10 cellular contexts compared by ENCODE assay signal in the genomic region with DNA sequence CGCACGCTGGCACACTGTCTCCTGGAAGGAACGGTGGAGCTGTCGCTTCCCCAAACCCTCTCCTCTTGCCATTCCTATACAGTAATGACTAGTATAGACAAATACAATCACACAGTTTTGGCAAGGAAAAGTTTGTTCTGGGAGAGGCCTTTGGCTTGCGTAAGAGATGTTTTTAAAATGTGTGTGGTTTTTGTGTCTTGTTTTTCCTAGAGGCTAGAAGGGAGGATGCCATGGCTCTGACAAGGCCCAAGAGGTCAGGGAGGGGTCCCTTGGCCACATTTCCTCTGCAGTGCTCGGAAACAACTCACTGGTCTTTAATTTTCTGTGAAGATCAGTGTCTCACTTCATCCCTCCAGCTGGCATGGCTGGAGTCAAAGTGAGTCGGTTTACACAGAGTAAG.
A peak's percentile ranks its signal among the peaks of the same experiment; 100 is the strongest.
DNase-seq lines count a peak whose midpoint lies in the region; ATAC-seq and TF ChIP-seq lines count a peak whose summit lies in the region.
"Had no signal": no experiment of that assay in that cellular context is flagged by ENCODE, and none has a peak within 500 bp of the region (broad histone marks: within the 10 kb centered on the region; RNA-seq: fewer than 3 reads in every experiment).

No MANE protein-coding gene starts in this region.

- TF ChIP-seq CTCF in lower lobe of right lung (IDR thresholded peaks at IDR 0.05) = no peak
- TF ChIP-seq CTCF in tibial nerve (IDR thresholded peaks at IDR 0.05) = peak in 1 of 5 experiments; percentile 16

- no peaks in the 10 kb centered on the region for H3K36me3 Mint-ChIP-seq in activated CD8-positive, alpha-beta memory T cell treated with anti-CD3 and anti-CD28 coated beads, Interleukin-2, amount 10 ng/mL, durations not matched to agents 7 days and 5 days
- H3K36me3 Mint-ChIP-seq in T-helper 17 cell (ENCODE audit: low read depth) = peaks cover 2% of the 10 kb centered on the region
- no peaks in the 10 kb centered on the region for H3K36me3 Mint-ChIP-seq in activated naive CD4-positive, alpha-beta T cell treated with anti-CD3 and anti-CD28 coated beads, Interleukin-2, amount 50 U/mL, for 72 hours

- H3K4me1 Mint-ChIP-seq in activated CD8-positive, alpha-beta memory T cell treated with anti-CD3 and anti-CD28 coated beads, Interleukin-2, amount 10 ng/mL, durations not matched to agents 7 days and 5 days = peaks cover 6% of the 10 kb centered on the region
- H3K4me1 Mint-ChIP-seq in T-helper 17 cell = peaks cover 6% of the 10 kb centered on the region

- H3K4me1 ChIP-seq in lower lobe of right lung = peaks cover 64% of the 10 kb centered on the region
- H3K4me1 ChIP-seq in tibial nerve = peaks cover 0 to 68% (median 18%) of the 10 kb centered on the region in 4 donors

- H3K27me3 Mint-ChIP-seq in activated CD8-positive, alpha-beta memory T cell treated with anti-CD3 and anti-CD28 coated beads, Interleukin-2, amount 10 ng/mL, durations not matched to agents 7 days and 5 days = peaks cover 71% of the 10 kb centered on the region
- H3K27me3 Mint-ChIP-seq in T-helper 17 cell = peaks cover 25% of the 10 kb centered on the region

- intact Hi-C loops in lower lobe of right lung (cut with DNase I) = no loop called here

- no peak for TF ChIP-seq POLR2A in tibial nerve (IDR thresholded peaks at IDR 0.05)

- H3K4me3 ChIP-seq in lower lobe of right lung (no peak overlapping the region), tibial nerve (no peak overlapping the region)

- peak in 1 of 2 donors; percentile 96 for TF ChIP-seq EP300 in tibial nerve (IDR thresholded peaks at IDR 0.05)

- H3K27ac ChIP-seq in lower lobe of right lung (peak overlapping the region; percentile 81), tibial nerve (peak overlapping the region in 2 of 4 donors; percentile 53 to 89)

- H3K4me3 Mint-ChIP-seq in activated CD8-positive, alpha-beta memory T cell treated with anti-CD3 and anti-CD28 coated beads, Interleukin-2, amount 10 ng/mL, durations not matched to agents 7 days and 5 days = no peak overlapping the region
- H3K4me3 Mint-ChIP-seq in T-helper 17 cell = no peak overlapping the region

- DNase-seq in M059J (ENCODE audit: low read depth) (peak; percentile 96), dedifferentiated amniotic fluid mesenchymal stem cell (ENCODE audit: extremely low spot score) (peak; percentile 91), lower lobe of right lung (no peak), tibial nerve (ENCODE audit: low spot score in 2 of 2) (peak; percentile 74 to 76), T-helper 17 cell (no peak)
- DNase-seq in activated CD8-positive, alpha-beta memory T cell treated with anti-CD3 and anti-CD28 coated beads, Interleukin-2, amount 10 ng/mL, durations not matched to agents 7 days and 5 days = no peak
- DNase-seq in stimulated activated naive CD8-positive, alpha-beta T cell treated with anti-CD3 and anti-CD28 coated beads, Interleukin-15, Interleukin-2, amounts not matched to agents 100 U/mL and 50 U/mL, for 24 hours = no peak
- DNase-seq in activated naive CD4-positive, alpha-beta T cell treated with anti-CD3 and anti-CD28 coated beads, Interleukin-2, amount 50 U/mL, for 72 hours (ENCODE audit: low spot score in 2 of 2) = no peak
- DNase-seq: activated CD4-positive, alpha-beta T cell treated with anti-CD3 and anti-CD28 coated beads for 1 hour had no signal

- no peak overlapping the region for H3K27ac Mint-ChIP-seq in activated CD8-positive, alpha-beta memory T cell treated with anti-CD3 and anti-CD28 coated beads, Interleukin-2, amount 10 ng/mL, durations not matched to agents 7 days and 5 days
- H3K27ac Mint-ChIP-seq in T-helper 17 cell = no peak overlapping the region
- no peak overlapping the region for H3K27ac Mint-ChIP-seq in activated naive CD4-positive, alpha-beta T cell treated with anti-CD3 and anti-CD28 coated beads, Interleukin-2, amount 50 U/mL, for 72 hours

- 40 to 49% methylated on average over 7 of the region's 7 CpGs for WGBS in tibial nerve, 2 donors

- H3K36me3 ChIP-seq in lower lobe of right lung (no peaks in the 10 kb centered on the region), tibial nerve (no peaks in the 10 kb centered on the region)

- H3K9me3 Mint-ChIP-seq in activated CD8-positive, alpha-beta memory T cell treated with anti-CD3 and anti-CD28 coated beads, Interleukin-2, amount 10 ng/mL, durations not matched to agents 7 days and 5 days (ENCODE audit: low read depth) = no peaks in the 10 kb centered on the region
- no peaks in the 10 kb centered on the region for H3K9me3 Mint-ChIP-seq in activated naive CD4-positive, alpha-beta T cell treated with anti-CD3 and anti-CD28 coated beads, Interleukin-2, amount 50 U/mL, for 72 hours

- peak; percentile 62 to 75 for ATAC-seq in lower lobe of right lung
- ATAC-seq in activated CD8-positive, alpha-beta memory T cell treated with anti-CD3 and anti-CD28 coated beads, Interleukin-2, amount 10 ng/mL, durations not matched to agents 7 days and 5 days = no peak
- ATAC-seq in T-helper 17 cell = no peak
- no peak for ATAC-seq in stimulated activated naive CD8-positive, alpha-beta T cell treated with anti-CD3 and anti-CD28 coated beads, Interleukin-15, Interleukin-2, amounts not matched to agents 100 U/mL and 50 U/mL, for 24 hours
- no peak for ATAC-seq in activated naive CD4-positive, alpha-beta T cell treated with anti-CD3 and anti-CD28 coated beads, Interleukin-2, amount 50 U/mL, for 72 hours
- ATAC-seq: HCT116 had no signal

- H3K9me3 ChIP-seq in lower lobe of right lung (no peaks in the 10 kb centered on the region), tibial nerve (no peaks in the 10 kb centered on the region), T-helper 17 cell (ENCODE audit: control insufficient read depth, low read length, poor library complexity, severe bottlenecking) (no peaks in the 10 kb centered on the region)

- H3K27me3 ChIP-seq in lower lobe of right lung (ENCODE audit: low read depth) = no peaks in the 10 kb centered on the region
- H3K27me3 ChIP-seq in tibial nerve = no peaks in the 10 kb centered on the region

- CTCF ChIA-PET in activated CD8-positive, alpha-beta memory T cell treated with anti-CD3 and anti-CD28 coated beads, Interleukin-2, amount 10 ng/mL, durations not matched to agents 7 days and 5 days (lab: Charles Lee) = no interaction called here

Comparison
In these comparisons a context has a peak if more than half of its experiments do, and no peak if none do; other contexts are left out.
1. DNase-seq: peak in M059J (single experiment), dedifferentiated amniotic fluid mesenchymal stem cell (single experiment) and tibial nerve (2 of 2); none in lower lobe of right lung (single experiment), activated CD8-positive, alpha-beta memory T cell treated with anti-CD3 and anti-CD28 coated beads, Interleukin-2, amount 10 ng/mL, durations not matched to agents 7 days and 5 days (single experiment), T-helper 17 cell (0 of 3), stimulated activated naive CD8-positive, alpha-beta T cell treated with anti-CD3 and anti-CD28 coated beads, Interleukin-15, Interleukin-2, amounts not matched to agents 100 U/mL and 50 U/mL, for 24 hours (single experiment) and activated naive CD4-positive, alpha-beta T cell treated with anti-CD3 and anti-CD28 coated beads, Interleukin-2, amount 50 U/mL, for 72 hours (0 of 2).
2. ATAC-seq: peak in lower lobe of right lung (2 of 2); none in activated CD8-positive, alpha-beta memory T cell treated with anti-CD3 and anti-CD28 coated beads, Interleukin-2, amount 10 ng/mL, durations not matched to agents 7 days and 5 days (single experiment), T-helper 17 cell (single experiment), stimulated activated naive CD8-positive, alpha-beta T cell treated with anti-CD3 and anti-CD28 coated beads, Interleukin-15, Interleukin-2, amounts not matched to agents 100 U/mL and 50 U/mL, for 24 hours (single experiment) and activated naive CD4-positive, alpha-beta T cell treated with anti-CD3 and anti-CD28 coated beads, Interleukin-2, amount 50 U/mL, for 72 hours (0 of 2).